ENCODE assay signal across 19 cellular contexts in genomic region chr19:44658069-44658727, GRCh38. TPM values are rescaled to one million over a fixed set of nuclear protein-coding genes. Genes with fewer than 3 reads are reported as not detected.
"Had no signal": no experiment of that assay in that cellular context is flagged by ENCODE, and none has a peak within 500 bp of the region (broad histone marks: within the 10 kb centered on the region; RNA-seq: fewer than 3 reads in every experiment).

No MANE protein-coding gene starts in this region.

- DNase-seq: activated CD4-positive, alpha-beta T cell treated with anti-CD3 and anti-CD28 coated beads, Interleukin-2, amount 10 ng/mL, durations not matched to agents 7 days and 5 days; activated CD4-positive, CD25-positive, alpha-beta regulatory T cell; activated naive CD8-positive, alpha-beta T cell treated with anti-CD3 and anti-CD28 coated beads for 36 hours; body of pancreas; central memory CD4-positive, alpha-beta T cell; cortex of kidney; effector memory CD4-positive, alpha-beta T cell; foreskin melanocyte; kidney glomerular epithelial cell; mesenchymal stem cell; natural killer cell; retina; thyroid gland; uterus had no signal

- H3K4me3 ChIP-seq: body of pancreas, thyroid gland, uterus had no signal

- H3K9me3 ChIP-seq: body of pancreas, neutrophil, thyroid gland, uterus had no signal

- H3K36me3 ChIP-seq: uterus had no signal

- H3K27me3 ChIP-seq: body of pancreas, neutrophil, thyroid gland, uterus had no signal

- H3K27ac ChIP-seq: body of pancreas, neutrophil, thyroid gland, uterus had no signal

- ATAC-seq: natural killer cell; stimulated activated memory B cell treated with anti-CD40 and anti-IgM and Interleukin-4, amounts not matched to agents 10 μg/mL and 1 μg/mL and 100 μg/mL, for 72 hours had no signal

- H3K4me1 ChIP-seq: body of pancreas, thyroid gland, uterus had no signal

RNA-seq across cellular contexts. Expression of gene CEACAM16, which starts 40.8 kb away (rescaled TPM):
- total RNA-seq: activated CD4-positive, alpha-beta T cell treated with anti-CD3 and anti-CD28 coated beads, Interleukin-2, amount 10 ng/mL, durations not matched to agents 7 days and 5 days; activated naive CD8-positive, alpha-beta T cell treated with anti-CD3 and anti-CD28 coated beads for 36 hours; activated T-helper 1 cell treated with anti-CD3 and anti-CD28 coated beads, Interleukin-12 subunit alpha, Interleukin-12 subunit beta, Interleukin-2, Interleukin-4 antibody, amounts not matched to agents 30 ng/mL and 10 ng/mL and 1 ng/mL, durations not matched to agents 14 hours and 24 hours and 36 hours; fibroblast of lung; natural killer cell; uterus had no signal
- polyA plus RNA-seq: fibroblast of lung, liver had no signal

RNA-seq across cellular contexts. Expression of gene IGSF23, which starts 44.8 kb away (rescaled TPM):
- total RNA-seq: activated CD4-positive, alpha-beta T cell treated with anti-CD3 and anti-CD28 coated beads, Interleukin-2, amount 10 ng/mL, durations not matched to agents 7 days and 5 days; activated naive CD8-positive, alpha-beta T cell treated with anti-CD3 and anti-CD28 coated beads for 36 hours; activated T-helper 1 cell treated with anti-CD3 and anti-CD28 coated beads, Interleukin-12 subunit alpha, Interleukin-12 subunit beta, Interleukin-2, Interleukin-4 antibody, amounts not matched to agents 30 ng/mL and 10 ng/mL and 1 ng/mL, durations not matched to agents 14 hours and 24 hours and 36 hours; natural killer cell; thyroid gland; uterus had no signal
